In genomic region chr1:21705303-21705980, GRCh38 we compare ENCODE assay signal across 19 cellular contexts. TPM values are rescaled to one million over a fixed set of nuclear protein-coding genes. Genes with fewer than 3 reads are reported as not detected.
A peak's percentile ranks its signal among the peaks of the same experiment; 100 is the strongest.
DNase-seq lines count a peak whose midpoint lies in the region; ATAC-seq and TF ChIP-seq lines count a peak whose summit lies in the region.
"Had no signal": no experiment of that assay in that cellular context is flagged by ENCODE, and none has a peak within 500 bp of the region (broad histone marks: within the 10 kb centered on the region; RNA-seq: fewer than 3 reads in every experiment).

No MANE protein-coding gene starts in this region.

- H3K9me3 Mint-ChIP-seq in H9 (no peaks in the 10 kb centered on the region), progenitor cell of endocrine pancreas (ENCODE audit: low read depth) (no peaks in the 10 kb centered on the region)
- H3K9me3 Mint-ChIP-seq: activated B cell treated with CpG ODN at 0.5 μM for 24 hours; activated naive CD4-positive, alpha-beta T cell treated with anti-CD3 and anti-CD28 coated beads, Interleukin-2, amount 50 U/mL, for 72 hours; stimulated activated effector memory CD8-positive, alpha-beta T cell treated with anti-CD3 and anti-CD28 coated beads, Interleukin-12 subunit alpha, Interleukin-12 subunit beta, amount 100 ng/mL, for 72 hours; T-helper 2 cell treated with Interferon-gamma antibody and Interleukin-4, amounts not matched to agents 5 μg/mL and 100 μg/mL, for 36 hours had no signal

- H2AK5ac ChIP-seq in H9 (ENCODE audit: insufficient read length, low read length), result no peak overlapping the region

- H2BK120ac ChIP-seq in H9 (ENCODE audit: low read depth, low read length, poor library complexity, severe bottlenecking), result no peak overlapping the region

- no peak overlapping the region for H2BK5ac ChIP-seq in H9 (ENCODE audit: insufficient read length, low read length)

- H3K79me2 ChIP-seq in H9 (ENCODE audit: insufficient read depth, low read length), result no peaks in the 10 kb centered on the region

- no peak for DNase-seq in H9
- peak; percentile 88 for DNase-seq in SK-MEL-5 (ENCODE audit: low read depth, low spot score)
- DNase-seq in hippocampal formation (lab: John Stamatoyannopoulos, UW), result peak; percentile 31 to 52
- no peak for DNase-seq in progenitor cell of endocrine pancreas (ENCODE audit: low spot score, unreplicated experiment)
- DNase-seq in left cardiac atrium, result no peak
- DNase-seq in GM19238 (ENCODE audit: insufficient read length, low spot score), result no peak
- DNase-seq: activated B cell treated with CpG ODN at 0.5 μM for 24 hours; activated CD8-positive, alpha-beta T cell treated with anti-CD3 and anti-CD28 coated beads, Interleukin-2, amount 10 ng/mL, durations not matched to agents 7 days and 5 days; COR-L47; left colon; NCI-H82; PC-3; tibial artery had no signal

- H3K4me2 ChIP-seq in H9 (ENCODE audit: insufficient read depth, insufficient read length, low read length), result no peak overlapping the region

- H3K27ac Mint-ChIP-seq in H9 (peak overlapping the region in 2 of 3 experiments; percentile 3 to 79; a peak in 2 of 7 replicates), progenitor cell of endocrine pancreas (peak overlapping the region; percentile 55)
- H3K27ac Mint-ChIP-seq: activated B cell treated with CpG ODN at 0.5 μM for 24 hours; activated CD8-positive, alpha-beta T cell treated with anti-CD3 and anti-CD28 coated beads, Interleukin-2, amount 10 ng/mL, durations not matched to agents 7 days and 5 days; T-helper 2 cell treated with Interferon-gamma antibody and Interleukin-4, amounts not matched to agents 5 μg/mL and 100 μg/mL, for 36 hours had no signal

- no peak overlapping the region for H3K27ac ChIP-seq in H9 (ENCODE audit: insufficient read length, low read depth, low read length)
- H3K27ac ChIP-seq: SJSA1, tibial artery had no signal

- H3K27me3 ChIP-seq in H9 (ENCODE audit: insufficient read depth, low read length), result no peaks in the 10 kb centered on the region
- H3K27me3 ChIP-seq: SJSA1, tibial artery had no signal

- no peak overlapping the region for H3K4ac ChIP-seq in H9 (ENCODE audit: low read depth, low read length)

- H2BK15ac ChIP-seq in H9 (ENCODE audit: low read depth, low read length), result no peak overlapping the region

- ATAC-seq in left cardiac atrium (no peak), HG03520 (IDR thresholded peaks at IDR 0.05; ENCODE audit: unreplicated experiment) (no peak)
- ATAC-seq: activated CD8-positive, alpha-beta T cell treated with anti-CD3 and anti-CD28 coated beads, Interleukin-2, amount 10 ng/mL, durations not matched to agents 7 days and 5 days; activated naive CD4-positive, alpha-beta T cell treated with anti-CD3 and anti-CD28 coated beads, Interleukin-2, amount 50 U/mL, for 72 hours; left colon; PC-3; stimulated activated effector memory CD8-positive, alpha-beta T cell treated with anti-CD3 and anti-CD28 coated beads, Interleukin-12 subunit alpha, Interleukin-12 subunit beta, amount 100 ng/mL, for 72 hours had no signal

- no peak overlapping the region for H4K8ac ChIP-seq in H9 (replicated peaks; ENCODE audit: insufficient read length, low read depth, low read length)

- no peak overlapping the region for H2BK12ac ChIP-seq in H9 (ENCODE audit: insufficient read length, low read depth, low read length)

- H3K27me3 Mint-ChIP-seq in H9 (ENCODE audit: low read depth), result no peaks in the 10 kb centered on the region
- no peaks in the 10 kb centered on the region for H3K27me3 Mint-ChIP-seq in progenitor cell of endocrine pancreas
- H3K27me3 Mint-ChIP-seq: activated B cell treated with CpG ODN at 0.5 μM for 24 hours had no signal

- H3K14ac ChIP-seq in H9 (ENCODE audit: insufficient read depth, low read length), result no peak overlapping the region

- WGBS in H9 (ENCODE audit: extremely low coverage, insufficient read length, low lambda C conversion rate), result no CpG with 5 or more reads among the region's 4 CpGs

- no peak overlapping the region for H3K18ac ChIP-seq in H9 (ENCODE audit: insufficient read length, low read depth, low read length)

- in situ Hi-C loops in SK-MEL-5 (cut with HindIII; ENCODE audit: low pct_unique_long_range_greater_than_20kb, low sequenced_read_pairs), result no loop called here

- H2AFZ ChIP-seq in H9 (ENCODE audit: low read length), result no peak overlapping the region

- no peak overlapping the region for H2BK20ac ChIP-seq in H9 (ENCODE audit: low read depth, low read length, poor library complexity, severe bottlenecking)

- H3K79me1 ChIP-seq in H9 (ENCODE audit: insufficient read depth, low read depth, low read length, poor library complexity, severe bottlenecking), result no peaks in the 10 kb centered on the region

- no peaks in the 10 kb centered on the region for H3K9me3 ChIP-seq in H9 (ENCODE audit: control insufficient read depth, low read depth, low read length)
- H3K9me3 ChIP-seq: SJSA1, tibial artery had no signal

- no peak overlapping the region for H3T11ph ChIP-seq in H9 (ENCODE audit: low read length)

- H3K36me3 Mint-ChIP-seq in H9 (ENCODE audit: insufficient read depth in 1 of 3, low read depth in 3 of 3) (peaks cover 19 to 49% (median 44%) of the 10 kb centered on the region in 3 experiments; a peak in 6 of 7 replicates), progenitor cell of endocrine pancreas (ENCODE audit: insufficient read depth) (peaks cover 17% of the 10 kb centered on the region)

- H3K9ac ChIP-seq in H9 (ENCODE audit: extremely low read depth, insufficient read length, low read length), result no peak overlapping the region

- H4K20me1 ChIP-seq in H9 (ENCODE audit: control insufficient read depth, insufficient read depth, insufficient read length), result no peaks in the 10 kb centered on the region

- no peak for TF ChIP-seq CTCF in H9 (conservative IDR thresholded peaks at IDR 0.05)
- no peak for TF ChIP-seq CTCF in progenitor cell of endocrine pancreas (IDR thresholded peaks at IDR 0.05; ENCODE audit: unreplicated experiment)

- intact Hi-C loops in left cardiac atrium (cut with DNase I), result no loop called here

- no peak overlapping the region for H4K91ac ChIP-seq in H9 (ENCODE audit: insufficient read length, low read depth, low read length)

- H3K4me1 ChIP-seq in H9 (ENCODE audit: insufficient read depth, low read length), result peaks cover 2% of the 10 kb centered on the region
- H3K4me1 ChIP-seq: tibial artery had no signal

- H3K4me1 Mint-ChIP-seq in H9 (peaks cover 18 to 25% of the 10 kb centered on the region in 2 experiments), progenitor cell of endocrine pancreas (ENCODE audit: low read depth) (peaks cover 16% of the 10 kb centered on the region)
- H3K4me1 Mint-ChIP-seq: stimulated activated effector memory CD8-positive, alpha-beta T cell treated with anti-CD3 and anti-CD28 coated beads, Interleukin-12 subunit alpha, Interleukin-12 subunit beta, amount 100 ng/mL, for 72 hours had no signal

- H3K23ac ChIP-seq in H9 (ENCODE audit: insufficient read length, low read depth, low read length), result no peak overlapping the region

- H3K23me2 ChIP-seq in H9 (ENCODE audit: insufficient read length, low read depth, low read length, poor library complexity, severe bottlenecking), result no peaks in the 10 kb centered on the region

- H3K56ac ChIP-seq in H9 (ENCODE audit: insufficient read length, low read depth, low read length), result no peak overlapping the region

- H3K4me3 Mint-ChIP-seq in H9 (no peak overlapping the region), progenitor cell of endocrine pancreas (ENCODE audit: low read depth) (peak overlapping the region; percentile 1)
- H3K4me3 Mint-ChIP-seq: activated B cell treated with CpG ODN at 0.5 μM for 24 hours; activated CD8-positive, alpha-beta T cell treated with anti-CD3 and anti-CD28 coated beads, Interleukin-2, amount 10 ng/mL, durations not matched to agents 7 days and 5 days; stimulated activated effector memory CD8-positive, alpha-beta T cell treated with anti-CD3 and anti-CD28 coated beads, Interleukin-12 subunit alpha, Interleukin-12 subunit beta, amount 100 ng/mL, for 72 hours; T-helper 2 cell treated with Interferon-gamma antibody and Interleukin-4, amounts not matched to agents 5 μg/mL and 100 μg/mL, for 36 hours had no signal

- H4K5ac ChIP-seq in H9 (ENCODE audit: insufficient read length, low read depth, low read length), result no peak overlapping the region

RNA-seq across cellular contexts. Expression of gene RAP1GAP, which starts 36.3 kb away (rescaled TPM):
- total RNA-seq in H9 (2021), result 6.4 and 7.9 TPM in 2 replicates
- 0.61 and 0.95 TPM in 2 replicates for total RNA-seq in SK-MEL-5 (2014; rRNA removed; shearing (Covaris generic))
- polyA plus RNA-seq in SK-MEL-5 (2015; cell fraction: cytosol; rRNA removed), result 1.9 and 6.7 TPM in 2 replicates
- 0.88 and 1.6 TPM in 2 replicates for polyA plus RNA-seq in SK-MEL-5 (2015; cell fraction: nucleus; rRNA removed)
- 15.3 and 16.1 TPM in 2 replicates for total RNA-seq in progenitor cell of endocrine pancreas
- total RNA-seq in left cardiac atrium, result 10 to 100 TPM; 10.5 to 16.4 TPM
- total RNA-seq: MCF 10A had no signal

Comparison
In these comparisons a context has a peak if more than half of its experiments do, and no peak if none do; other contexts are left out.
1. DNase-seq: peak in SK-MEL-5 (single experiment) and hippocampal formation (2 of 2); none in H9 (single experiment), progenitor cell of endocrine pancreas (single experiment), left cardiac atrium (single experiment) and GM19238 (single experiment).